In the genomic region with DNA sequence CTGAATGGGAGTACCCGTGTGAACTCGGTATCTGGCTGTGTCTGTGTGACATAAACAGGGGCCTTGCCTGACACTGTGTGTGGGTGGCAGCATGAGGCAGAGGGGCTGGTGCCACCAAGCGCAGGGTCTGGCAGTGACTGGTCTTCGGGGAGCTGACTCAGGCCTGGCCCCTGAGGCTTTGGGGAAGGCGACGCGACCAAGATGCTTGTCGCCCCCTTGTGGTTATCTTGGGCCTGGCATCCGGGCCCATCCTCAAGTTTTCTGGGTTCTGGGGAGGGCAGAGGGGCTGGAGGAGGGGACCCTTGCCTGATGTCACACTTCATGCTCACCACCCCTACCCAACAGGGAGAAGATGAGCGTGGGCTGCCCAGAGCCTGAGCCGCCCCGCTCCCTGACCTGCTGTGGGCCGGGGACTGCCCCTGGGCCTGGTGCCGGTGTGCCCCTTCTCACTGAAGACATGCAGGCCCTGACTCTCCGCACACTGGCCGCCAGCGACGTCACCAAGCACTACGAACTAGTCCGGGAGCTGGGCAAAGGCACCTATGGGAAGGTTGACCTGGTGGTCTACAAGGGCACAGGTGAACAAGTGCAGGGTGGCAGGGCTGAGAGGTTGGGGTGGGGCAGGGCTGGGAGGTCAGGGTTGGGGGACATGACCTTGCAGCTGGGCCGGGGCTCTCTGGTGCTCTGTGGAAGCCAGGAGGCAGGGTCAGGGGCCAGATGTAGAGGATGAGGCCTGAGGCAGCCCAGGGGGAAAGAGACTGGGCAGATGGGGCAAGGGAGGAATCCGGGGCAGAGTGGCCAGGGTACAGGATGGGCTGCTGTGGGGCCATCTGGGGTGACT, we compare ENCODE assay signal across 7 cellular contexts. TPM values are rescaled to one million over a fixed set of nuclear protein-coding genes. Genes with fewer than 3 reads are reported as not detected.
DNase-seq lines count a peak whose midpoint lies in the region; ATAC-seq and TF ChIP-seq lines count a peak whose summit lies in the region.

No MANE protein-coding gene starts in this region.

- H3K4me3 Mint-ChIP-seq in activated CD8-positive, alpha-beta T cell treated with anti-CD3 and anti-CD28 coated beads, Interleukin-2, amount 10 ng/mL, durations not matched to agents 7 days and 5 days, result no peak overlapping the region
- no peak overlapping the region for H3K4me3 Mint-ChIP-seq in naive B cell

- H3K27ac Mint-ChIP-seq in activated CD8-positive, alpha-beta T cell treated with anti-CD3 and anti-CD28 coated beads, Interleukin-2, amount 10 ng/mL, durations not matched to agents 7 days and 5 days, result peak overlapping the region; percentile 68
- peak overlapping the region in 1 of 6 donors; percentile 21 for H3K27ac Mint-ChIP-seq in naive B cell

- no peaks in the 10 kb centered on the region for H3K9me3 Mint-ChIP-seq in activated CD8-positive, alpha-beta T cell treated with anti-CD3 and anti-CD28 coated beads, Interleukin-2, amount 10 ng/mL, durations not matched to agents 7 days and 5 days (ENCODE audit: insufficient read depth)
- peaks cover 0 to 1% (median 0%) of the 10 kb centered on the region in 7 donors for H3K9me3 Mint-ChIP-seq in naive B cell

- H3K36me3 Mint-ChIP-seq in activated CD8-positive, alpha-beta T cell treated with anti-CD3 and anti-CD28 coated beads, Interleukin-2, amount 10 ng/mL, durations not matched to agents 7 days and 5 days (ENCODE audit: low read depth), result peaks cover 4% of the 10 kb centered on the region
- no peaks in the 10 kb centered on the region for H3K36me3 Mint-ChIP-seq in naive B cell

- peak; percentile 22 for DNase-seq in NCI-H1694 (lab: John Stamatoyannopoulos, UW)
- peak; percentile 79 for DNase-seq in activated CD8-positive, alpha-beta T cell treated with anti-CD3 and anti-CD28 coated beads, Interleukin-2, amount 10 ng/mL, durations not matched to agents 7 days and 5 days
- peak; percentile 69 for DNase-seq in effector CD8-positive, alpha-beta T cell (lab: John Stamatoyannopoulos, UW)
- peak; percentile 63 for DNase-seq in naive B cell
- peak; percentile 54 to 74 for DNase-seq in stimulated activated CD8-positive, alpha-beta memory T cell treated with anti-CD3 and anti-CD28 coated beads, Interleukin-7, amount 100 ng/mL, for 48 hours (ENCODE audit: extremely low read depth in 1 of 2, low read depth in 1 of 2)

- peak; percentile 90 for TF ChIP-seq CTCF in GM12873 (IDR thresholded peaks at IDR 0.05; ENCODE audit: insufficient read depth, low read depth, low read length, missing control alignments)

- peak; percentile 67 for ATAC-seq in activated CD8-positive, alpha-beta T cell treated with anti-CD3 and anti-CD28 coated beads, Interleukin-2, amount 10 ng/mL, durations not matched to agents 7 days and 5 days
- peak; percentile 66 to 76 for ATAC-seq in naive B cell (ENCODE audit: low read depth in 2 of 2)
- ATAC-seq in GM18858 (IDR thresholded peaks at IDR 0.05; ENCODE audit: unreplicated experiment), result no peak

- no peaks in the 10 kb centered on the region for H3K27me3 Mint-ChIP-seq in activated CD8-positive, alpha-beta T cell treated with anti-CD3 and anti-CD28 coated beads, Interleukin-2, amount 10 ng/mL, durations not matched to agents 7 days and 5 days (ENCODE audit: low read depth)
- H3K27me3 Mint-ChIP-seq in naive B cell, result no peaks in the 10 kb centered on the region

- POLR2A ChIA-PET in activated CD8-positive, alpha-beta T cell treated with anti-CD3 and anti-CD28 coated beads, Interleukin-2, amount 10 ng/mL, durations not matched to agents 7 days and 5 days (lab: Charles Lee), result interaction anchor here (0.8 to 1.6 kb wide), 4 partner anchors 8 to 106 kb away, joined by 3 to 6 read pairs (median 4); no protein-coding TSS in a partner anchor

- peaks cover 10% of the 10 kb centered on the region for H3K4me1 Mint-ChIP-seq in activated CD8-positive, alpha-beta T cell treated with anti-CD3 and anti-CD28 coated beads, Interleukin-2, amount 10 ng/mL, durations not matched to agents 7 days and 5 days (ENCODE audit: low read depth)
- H3K4me1 Mint-ChIP-seq in naive B cell, result peaks cover 3 to 6% (median 3%) of the 10 kb centered on the region in 3 donors

- CTCF ChIA-PET in activated CD8-positive, alpha-beta T cell treated with anti-CD3 and anti-CD28 coated beads, Interleukin-2, amount 10 ng/mL, durations not matched to agents 7 days and 5 days (lab: Charles Lee), result interaction anchor here (0.8 to 9.0 kb wide), 11 partner anchors 9 to 240 kb away, joined by 3 to 207 read pairs (median 5); a partner anchor contains a TSS

RNA-seq across cellular contexts. Expression of a gene that starts 24.9 kb away (rescaled TPM):
- total RNA-seq in activated CD8-positive, alpha-beta T cell treated with anti-CD3 and anti-CD28 coated beads, Interleukin-2, amount 10 ng/mL, durations not matched to agents 7 days and 5 days, result 10 to 100 TPM; 10.0 to 10.7 TPM
- polyA plus RNA-seq in naive B cell (ENCODE audit: low read depth in 6 of 6), result under 1 TPM; 0.19 to 0.76 (median 0.41) TPM

RNA-seq across cellular contexts. Expression of a gene that starts 46.0 kb away (rescaled TPM):
- total RNA-seq in activated CD8-positive, alpha-beta T cell treated with anti-CD3 and anti-CD28 coated beads, Interleukin-2, amount 10 ng/mL, durations not matched to agents 7 days and 5 days, result 1 to 10 TPM in 1 of 2 experiments, under 1 TPM in 1; 0.99 to 1.8 TPM
- polyA plus RNA-seq in naive B cell (ENCODE audit: low read depth in 6 of 6), result under 1 TPM in 3 of 6 donors, not detected in 3; 0.17 to 0.48 (median 0.34) TPM

Comparison
In these comparisons a context has a peak if more than half of its experiments do, and no peak if none do; other contexts are left out.
1. DNase-seq: peak in every context shown above with its lines; median percentile 79 in activated CD8-positive, alpha-beta T cell treated with anti-CD3 and anti-CD28 coated beads, Interleukin-2, amount 10 ng/mL, durations not matched to agents 7 days and 5 days; 69 in effector CD8-positive, alpha-beta T cell; 64 in stimulated activated CD8-positive, alpha-beta memory T cell treated with anti-CD3 and anti-CD28 coated beads, Interleukin-7, amount 100 ng/mL, for 48 hours; 63 in naive B cell; 22 in NCI-H1694.